8 cellular contexts compared by ENCODE assay signal in genomic region chr1:244833734-244834595, GRCh38. TPM values are rescaled to one million over a fixed set of nuclear protein-coding genes. Genes with fewer than 3 reads are reported as not detected.
A peak's percentile ranks its signal among the peaks of the same experiment; 100 is the strongest.
DNase-seq lines count a peak whose midpoint lies in the region; ATAC-seq and TF ChIP-seq lines count a peak whose summit lies in the region.

No MANE protein-coding gene starts in this region.

- no peaks in the 10 kb centered on the region for H3K27me3 ChIP-seq in AG04450 (ENCODE audit: control insufficient read depth, insufficient read depth, low read length)

- H3K9me3 Mint-ChIP-seq in nephron progenitor cell = peaks cover 10% of the 10 kb centered on the region

- POLR2A ChIA-PET in AG04450 (lab: Yijun Ruan, JAX) = interaction anchor here (0.5 to 1.4 kb wide), 8 partner anchors 28 to 1759 kb away, joined by 3 to 7 read pairs (median 4); partner anchors contain the start of gene HNRNPU

- peak; percentile 19 for ATAC-seq in GM18873 (IDR thresholded peaks at IDR 0.05; ENCODE audit: low FRiP score, unreplicated experiment)

- peaks cover 44% of the 10 kb centered on the region for H3K4me1 Mint-ChIP-seq in nephron progenitor cell

- H3K36me3 Mint-ChIP-seq in nephron progenitor cell (ENCODE audit: low read depth) = peaks cover 27% of the 10 kb centered on the region

- CTCF ChIA-PET in AG04450 (lab: Charles Lee) = interaction anchor here (1.0 to 1.1 kb wide), 2 partner anchors 229 to 230 kb away, joined by 3 read pairs; no protein-coding TSS in a partner anchor

- no peak for DNase-seq in AG04450 (ENCODE audit: low read depth, low spot score)
- peak; percentile 74 for DNase-seq in Jurkat, Clone E6-1 (ENCODE audit: low read depth, low spot score)
- peak; percentile 81 for DNase-seq in activated effector memory CD4-positive, alpha-beta T cell treated with anti-CD3 and anti-CD28 coated beads, Interleukin-2, amount 50 U/mL, for 16 hours
- DNase-seq in fibroblast of the aortic adventitia (ENCODE audit: low read depth) = peak; percentile 73
- peak; percentile 35 for DNase-seq in nephron progenitor cell

- H3K27ac Mint-ChIP-seq in nephron progenitor cell = peak overlapping the region; percentile 100

- peak overlapping the region; percentile 89 for H3K4me3 Mint-ChIP-seq in nephron progenitor cell

- H3K27ac ChIP-seq in AG04450 (ENCODE audit: low read depth, low read length) (peak overlapping the region; percentile 99), temporal lobe (ENCODE audit: low read depth, low read length) (peak overlapping the region; percentile 99)

- H3K4me3 ChIP-seq in AG04450 (ENCODE audit: low read depth, low read length) (peak overlapping the region; percentile 65), fibroblast of the aortic adventitia (ENCODE audit: low read depth, low read length) (peak overlapping the region; percentile 78)
- H3K4me3 ChIP-seq in Jurkat, Clone E6-1 (ENCODE audit: low read length) = peak overlapping the region; percentile 58

- no peaks in the 10 kb centered on the region for H3K27me3 Mint-ChIP-seq in nephron progenitor cell (ENCODE audit: low read depth, poor library complexity)

- TF ChIP-seq POLR2A in Raji (IDR thresholded peaks at IDR 0.05; ENCODE audit: insufficient read depth, low read depth, low read length) = peak; percentile 35; the same call in 1 of the 2 replicates

- peak; percentile 38 for TF ChIP-seq CTCF in AG04450 (IDR thresholded peaks at IDR 0.05; ENCODE audit: low read depth, low read length)
- TF ChIP-seq CTCF in fibroblast of the aortic adventitia (IDR thresholded peaks at IDR 0.05; ENCODE audit: insufficient read depth, low read length) = peak; percentile 30
- peak; percentile 4 for TF ChIP-seq CTCF in nephron progenitor cell (IDR thresholded peaks at IDR 0.05)

- H3K9me3 ChIP-seq in AG04450 (ENCODE audit: control insufficient read depth, insufficient read depth, low read length) = no peaks in the 10 kb centered on the region

RNA-seq across cellular contexts. Expression of gene COX20, which starts 1.5 kb away (rescaled TPM):
- 25.4 and 45.8 TPM in 2 replicates for polyA plus RNA-seq in AG04450 (2011; rRNA removed)
- polyA minus RNA-seq in AG04450 (2011; rRNA and poly(A)+ RNA removed) = 5.6 and 10.1 TPM in 2 replicates
- 64.0 TPM for polyA plus RNA-seq in Jurkat, Clone E6-1 (2012; ENCODE audit: insufficient read depth, insufficient read length)
- total RNA-seq in fibroblast of the aortic adventitia (ENCODE audit: low replicate concordance) = 44.2 and 98.5 TPM in 2 replicates
- 70.8 TPM for total RNA-seq in temporal lobe

RNA-seq across cellular contexts. Expression of gene HNRNPU, which starts 30.4 kb away (rescaled TPM):
- 205 and 262 TPM in 2 replicates for polyA plus RNA-seq in AG04450 (2011; rRNA removed)
- 333 and 366 TPM in 2 replicates for polyA minus RNA-seq in AG04450 (2011; rRNA and poly(A)+ RNA removed)
- polyA plus RNA-seq in Jurkat, Clone E6-1 (2012; ENCODE audit: insufficient read depth, insufficient read length) = 519 TPM
- total RNA-seq in fibroblast of the aortic adventitia (ENCODE audit: low replicate concordance) (348 and 773 TPM in 2 replicates), temporal lobe (443 TPM)
